Comparison of ENCODE assay signal across 1 cellular context in genomic region chr6:30617565-30618269, GRCh38.
A peak's percentile ranks its signal among the peaks of the same experiment; 100 is the strongest.
TF ChIP-seq lines count a peak whose summit lies in the region.

TSS of gene MRPS18B (plus strand) at chr6:30617840. CDS start at chr6:30617866, 26 bp downstream.

TF ChIP-seq in HepG2, 621 proteins besides CTCF, POLR2A, EP300 and RAD21 (continued from another document and continues in another):
- no peak for TF ChIP-seq GPN1 (CRISPR knock-in tag; IDR thresholded peaks at IDR 0.05; ENCODE audit: borderline replicate concordance)
- peak; percentile 30; the same call in 1 of the 2 replicates for TF ChIP-seq ZNF225 (CRISPR knock-in tag; IDR thresholded peaks at IDR 0.05)
- TF ChIP-seq ZNF362 (CRISPR knock-in tag; IDR thresholded peaks at IDR 0.05; ENCODE audit: borderline replicate concordance) = no peak
- peak; percentile 40 for TF ChIP-seq PAXIP1 (CRISPR knock-in tag; conservative IDR thresholded peaks at IDR 0.05)
- peak; percentile 63; the same call in 1 of the 2 replicates for TF ChIP-seq KLF15 (CRISPR knock-in tag; IDR thresholded peaks at IDR 0.05; ENCODE audit: borderline replicate concordance)
- no peak for TF ChIP-seq ZNF75D (CRISPR knock-in tag; IDR thresholded peaks at IDR 0.05; ENCODE audit: borderline replicate concordance)
- no peak for TF ChIP-seq CEBPZ (IDR thresholded peaks at IDR 0.05; ENCODE audit: low read length)
- TF ChIP-seq ZNF780A (CRISPR knock-in tag; IDR thresholded peaks at IDR 0.05) = no peak
- no peak for TF ChIP-seq ZBTB7B (CRISPR knock-in tag; IDR thresholded peaks at IDR 0.05)
- TF ChIP-seq THRA (CRISPR knock-in tag; IDR thresholded peaks at IDR 0.05; ENCODE audit: borderline replicate concordance) = no peak
- TF ChIP-seq ZNF557 (CRISPR knock-in tag; IDR thresholded peaks at IDR 0.05) = no peak
- no peak for TF ChIP-seq ZNF230 (CRISPR knock-in tag; IDR thresholded peaks at IDR 0.05)
- TF ChIP-seq GTF3A (CRISPR knock-in tag; conservative IDR thresholded peaks at IDR 0.05) = no peak
- 0 out of 2 replicates have a peak, but pooled peaks have one; percentile 26 for TF ChIP-seq ZBTB26 (CRISPR knock-in tag; IDR thresholded peaks at IDR 0.05; ENCODE audit: borderline replicate concordance)
- TF ChIP-seq ZNF17 (CRISPR knock-in tag; IDR thresholded peaks at IDR 0.05) = no peak
- no peak for TF ChIP-seq ZFP36L2 (CRISPR knock-in tag; IDR thresholded peaks at IDR 0.05)
- no peak for TF ChIP-seq SRSF4 (IDR thresholded peaks at IDR 0.05; ENCODE audit: low read depth, low read length, poor library complexity, severe bottlenecking)
- no peak for TF ChIP-seq ZFP62 (CRISPR knock-in tag; IDR thresholded peaks at IDR 0.05)
- no peak for TF ChIP-seq MTA1 (CRISPR knock-in tag; IDR thresholded peaks at IDR 0.05; ENCODE audit: borderline replicate concordance)
- no peak for TF ChIP-seq ZNF615 (CRISPR knock-in tag; IDR thresholded peaks at IDR 0.05; ENCODE audit: borderline replicate concordance)
- TF ChIP-seq PPARG (CRISPR knock-in tag; conservative IDR thresholded peaks at IDR 0.05) = no peak
- TF ChIP-seq STAG1 (CRISPR knock-in tag; IDR thresholded peaks at IDR 0.05) = peak; percentile 15; the same call in 1 of the 2 replicates
- TF ChIP-seq GLMP (CRISPR knock-in tag; IDR thresholded peaks at IDR 0.05; ENCODE audit: borderline replicate concordance) = no peak
- TF ChIP-seq ZMAT5 (CRISPR knock-in tag; IDR thresholded peaks at IDR 0.05; ENCODE audit: borderline replicate concordance, low read depth) = no peak
- TF ChIP-seq HNF4A (CRISPR knock-in tag; IDR thresholded peaks at IDR 0.05) = no peak
- no peak; the same call in 1 of the 2 replicates for TF ChIP-seq TEAD2 (CRISPR knock-in tag; IDR thresholded peaks at IDR 0.05)
- no peak; the same call in 1 of the 2 replicates for TF ChIP-seq MZF1 (CRISPR knock-in tag; IDR thresholded peaks at IDR 0.05; ENCODE audit: borderline replicate concordance)
- TF ChIP-seq ARID4A (CRISPR knock-in tag; IDR thresholded peaks at IDR 0.05; ENCODE audit: borderline replicate concordance) = peak; percentile 93
- TF ChIP-seq CBFB (CRISPR knock-in tag; IDR thresholded peaks at IDR 0.05) = no peak; the same call in 1 of the 2 replicates
- TF ChIP-seq ZBTB20 (CRISPR knock-in tag; IDR thresholded peaks at IDR 0.05; ENCODE audit: borderline replicate concordance, low read depth) = peak; percentile 67; the same call in 1 of the 2 replicates
- TF ChIP-seq EHMT2 (IDR thresholded peaks at IDR 0.05; ENCODE audit: borderline replicate concordance, low read depth, low read length) = no peak; the same call in 1 of the 2 replicates
- no peak for TF ChIP-seq PLSCR1 (CRISPR knock-in tag; IDR thresholded peaks at IDR 0.05; ENCODE audit: borderline replicate concordance)
- no peak for TF ChIP-seq HNRNPUL1 (IDR thresholded peaks at IDR 0.05; ENCODE audit: low read depth, low read length)
- peak; percentile 31; the same call in 1 of the 2 replicates for TF ChIP-seq TFDP1 (CRISPR knock-in tag; IDR thresholded peaks at IDR 0.05; ENCODE audit: borderline replicate concordance)
- TF ChIP-seq ZNF639 (CRISPR knock-in tag; conservative IDR thresholded peaks at IDR 0.05) = no peak; the same call in 1 of the 2 replicates
